ENCODE assay signal across 28 cellular contexts in genomic region chr6:138651491-138651890, GRCh38.
"Had no signal": no experiment of that assay in that cellular context is flagged by ENCODE, and none has a peak within 500 bp of the region (broad histone marks: within the 10 kb centered on the region; RNA-seq: fewer than 3 reads in every experiment).

No MANE protein-coding gene starts in this region.

- FAIRE-seq: urothelium cell line had no signal

- H3K27me3 Mint-ChIP-seq: stimulated activated naive B cell treated with anti-CD40 and anti-IgM and Interleukin-4, amounts not matched to agents 10 μg/mL and 1 μg/mL and 100 μg/mL, for 72 hours; type B pancreatic cell had no signal

- DNase-seq: stimulated activated CD4-positive, alpha-beta T cell treated with anti-CD3 and anti-CD28 coated beads, Interleukin-2, amount 100 ng/mL, for 24 hours; stimulated activated CD4-positive, alpha-beta T cell treated with anti-CD3 and anti-CD28 coated beads, Interleukin-2, amount 100 ng/mL, for 48 hours; stimulated activated CD4-positive, alpha-beta T cell treated with anti-CD3 and anti-CD28 coated beads, Interleukin-4, amount 100 ng/mL, for 1 hour; stimulated activated CD4-positive, alpha-beta T cell treated with anti-CD3 and anti-CD28 coated beads, Interleukin-4, amount 100 ng/mL, for 24 hours; stimulated activated CD4-positive, alpha-beta T cell treated with anti-CD3 and anti-CD28 coated beads, Interleukin-4, amount 100 ng/mL, for 4 hours; stimulated activated CD8-positive, alpha-beta memory T cell treated with anti-CD3 and anti-CD28 coated beads, Interleukin-4, amount 100 ng/mL, for 48 hours; stimulated activated naive B cell treated with anti-CD40 and anti-IgM and Interleukin-4, amounts not matched to agents 10 μg/mL and 1 μg/mL and 100 μg/mL, for 72 hours; stimulated activated naive CD4-positive, alpha-beta T cell; stimulated activated naive CD4-positive, alpha-beta T cell treated with Interleukin-2 at 50 U/mL for 16 hours; stimulated activated naive CD8-positive, alpha-beta T cell treated with anti-CD3 and anti-CD28 coated beads, Interleukin-15, amount 100 ng/mL, for 72 hours; stimulated activated naive CD8-positive, alpha-beta T cell treated with anti-CD3 and anti-CD28 coated beads, Interleukin-15, Interleukin-2, amounts not matched to agents 100 U/mL and 50 U/mL, for 24 hours; stomach; substantia nigra; thyroid gland; tibial artery; transverse colon; upper lobe of left lung; upper lobe of right lung; uterus had no signal

- H3K4me3 Mint-ChIP-seq: stimulated activated effector memory CD8-positive, alpha-beta T cell treated with anti-CD3 and anti-CD28 coated beads, Interleukin-12 subunit alpha, Interleukin-12 subunit beta, amount 100 ng/mL, for 72 hours; stimulated activated memory B cell treated with anti-CD40 and anti-IgM and Interleukin-4, amounts not matched to agents 10 μg/mL and 1 μg/mL and 100 μg/mL, for 72 hours; stimulated activated naive B cell treated with anti-CD40 and anti-IgM and Interleukin-4, amounts not matched to agents 10 μg/mL and 1 μg/mL and 100 μg/mL, for 72 hours; stimulated activated naive CD8-positive, alpha-beta T cell treated with anti-CD3 and anti-CD28 coated beads, Interleukin-15, amount 100 ng/mL, for 72 hours; stimulated activated naive CD8-positive, alpha-beta T cell treated with anti-CD3 and anti-CD28 coated beads, Interleukin-15, Interleukin-2, amounts not matched to agents 100 ng/mL and 50 ng/mL, for 24 hours; type B pancreatic cell had no signal

- ATAC-seq: stimulated activated effector memory CD8-positive, alpha-beta T cell treated with anti-CD3 and anti-CD28 coated beads, Interleukin-12 subunit alpha, Interleukin-12 subunit beta, amount 100 ng/mL, for 72 hours; stimulated activated memory B cell treated with anti-CD40 and anti-IgM and Interleukin-4, amounts not matched to agents 10 μg/mL and 1 μg/mL and 100 μg/mL, for 72 hours; stimulated activated naive B cell treated with anti-CD40 and anti-IgM and Interleukin-4, amounts not matched to agents 10 μg/mL and 1 μg/mL and 100 μg/mL, for 72 hours; stimulated activated naive CD8-positive, alpha-beta T cell treated with anti-CD3 and anti-CD28 coated beads, Interleukin-15, amount 100 ng/mL, for 72 hours; stimulated activated naive CD8-positive, alpha-beta T cell treated with anti-CD3 and anti-CD28 coated beads, Interleukin-15, Interleukin-2, amounts not matched to agents 100 U/mL and 50 U/mL, for 24 hours; upper lobe of right lung had no signal

- H3K9me3 Mint-ChIP-seq: stimulated activated effector memory CD8-positive, alpha-beta T cell treated with anti-CD3 and anti-CD28 coated beads, Interleukin-12 subunit alpha, Interleukin-12 subunit beta, amount 100 ng/mL, for 72 hours; stimulated activated memory B cell treated with anti-CD40 and anti-IgM and Interleukin-4, amounts not matched to agents 10 μg/mL and 1 μg/mL and 100 μg/mL, for 72 hours; stimulated activated naive B cell treated with anti-CD40 and anti-IgM and Interleukin-4, amounts not matched to agents 10 μg/mL and 1 μg/mL and 100 μg/mL, for 72 hours; stimulated activated naive CD8-positive, alpha-beta T cell treated with anti-CD3 and anti-CD28 coated beads, Interleukin-15, amount 100 ng/mL, for 72 hours; stimulated activated naive CD8-positive, alpha-beta T cell treated with anti-CD3 and anti-CD28 coated beads, Interleukin-15, Interleukin-2, amounts not matched to agents 100 ng/mL and 50 ng/mL, for 24 hours; type B pancreatic cell had no signal

- H3K27ac Mint-ChIP-seq: stimulated activated effector memory CD8-positive, alpha-beta T cell treated with anti-CD3 and anti-CD28 coated beads, Interleukin-12 subunit alpha, Interleukin-12 subunit beta, amount 100 ng/mL, for 72 hours; stimulated activated memory B cell treated with anti-CD40 and anti-IgM and Interleukin-4, amounts not matched to agents 10 μg/mL and 1 μg/mL and 100 μg/mL, for 72 hours; stimulated activated naive B cell treated with anti-CD40 and anti-IgM and Interleukin-4, amounts not matched to agents 10 μg/mL and 1 μg/mL and 100 μg/mL, for 72 hours; stimulated activated naive CD8-positive, alpha-beta T cell treated with anti-CD3 and anti-CD28 coated beads, Interleukin-15, amount 100 ng/mL, for 72 hours; stimulated activated naive CD8-positive, alpha-beta T cell treated with anti-CD3 and anti-CD28 coated beads, Interleukin-15, Interleukin-2, amounts not matched to agents 100 ng/mL and 50 ng/mL, for 24 hours; type B pancreatic cell had no signal

- H3K4me1 ChIP-seq: upper lobe of left lung, upper lobe of right lung, uterus had no signal

- H3K27me3 ChIP-seq: stomach, suprapubic skin, thyroid gland, tibial artery, tibial nerve, transverse colon, upper lobe of left lung, upper lobe of right lung, uterus, vagina had no signal

- H3K36me3 Mint-ChIP-seq: stimulated activated effector memory CD8-positive, alpha-beta T cell treated with anti-CD3 and anti-CD28 coated beads, Interleukin-12 subunit alpha, Interleukin-12 subunit beta, amount 100 ng/mL, for 72 hours; stimulated activated memory B cell treated with anti-CD40 and anti-IgM and Interleukin-4, amounts not matched to agents 10 μg/mL and 1 μg/mL and 100 μg/mL, for 72 hours; stimulated activated naive B cell treated with anti-CD40 and anti-IgM and Interleukin-4, amounts not matched to agents 10 μg/mL and 1 μg/mL and 100 μg/mL, for 72 hours had no signal

- H3K27ac ChIP-seq: stomach, suprapubic skin, thoracic aorta, thyroid gland, tibial artery, tibial nerve, transverse colon, upper lobe of left lung, upper lobe of right lung, uterus, vagina had no signal

- H3K9me3 ChIP-seq: stomach, suprapubic skin, thoracic aorta, thyroid gland, tibial artery, tibial nerve, transverse colon, upper lobe of left lung, upper lobe of right lung, uterus, vagina had no signal

- H3K4me3 ChIP-seq: stomach, suprapubic skin, thoracic aorta, thyroid gland, tibial artery, tibial nerve, transverse colon, upper lobe of left lung, upper lobe of right lung, uterus, vagina had no signal

- H3K36me3 ChIP-seq: stomach, suprapubic skin, thoracic aorta, thyroid gland, tibial artery, tibial nerve, transverse colon, upper lobe of left lung, upper lobe of right lung, uterus, vagina had no signal
